In the genomic region with DNA sequence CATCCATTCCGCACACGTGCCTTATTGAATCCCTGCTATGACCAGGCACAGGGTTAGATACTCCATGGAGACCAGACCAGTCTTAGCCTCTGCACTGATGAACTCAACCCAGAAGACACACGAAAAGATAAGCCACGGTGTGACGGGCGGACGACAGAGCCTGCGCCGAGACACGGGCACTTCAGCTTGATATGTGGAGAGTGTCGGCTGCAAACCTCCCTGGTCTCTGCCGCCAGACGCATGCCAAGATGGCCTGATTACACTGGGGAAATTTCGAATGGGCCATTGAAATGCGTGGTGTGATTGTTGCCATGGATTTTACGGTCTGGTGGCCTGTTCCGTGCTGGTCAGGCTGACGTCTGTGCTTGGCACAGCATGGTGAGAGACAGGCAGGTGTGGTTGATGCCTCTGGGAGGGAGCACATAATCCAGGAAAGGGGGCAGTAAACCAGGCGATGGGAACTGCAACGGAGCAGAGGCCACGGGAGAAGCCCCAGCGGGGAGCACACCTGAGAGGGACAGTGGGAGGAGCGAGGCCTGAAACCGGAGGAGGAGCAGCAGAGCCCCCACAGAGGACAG, we compare ENCODE assay signal across 10 cellular contexts.
DNase-seq lines count a peak whose midpoint lies in the region; ATAC-seq, FAIRE-seq and TF ChIP-seq lines count a peak whose summit lies in the region.
"Had no signal": no experiment of that assay in that cellular context is flagged by ENCODE, and none has a peak within 500 bp of the region (broad histone marks: within the 10 kb centered on the region; RNA-seq: fewer than 3 reads in every experiment).

No MANE protein-coding gene starts in this region.

- H3K4me2 ChIP-seq in A549 (peak overlapping the region; percentile 82), fibroblast of lung (ENCODE audit: extremely low read depth, insufficient read depth, low read length) (no peak overlapping the region)

- no peaks in the 10 kb centered on the region for H3K36me3 Mint-ChIP-seq in activated T-helper 17 cell treated with anti-CD3 and anti-CD28 coated beads, Interleukin-2, amount 50 U/mL, for 72 hours (ENCODE audit: low read depth)
- no peaks in the 10 kb centered on the region for H3K36me3 Mint-ChIP-seq in effector memory CD8-positive, alpha-beta T cell (ENCODE audit: insufficient read depth)

- no peaks in the 10 kb centered on the region for H3K4me1 Mint-ChIP-seq in activated T-helper 17 cell treated with anti-CD3 and anti-CD28 coated beads, Interleukin-2, amount 50 U/mL, for 72 hours
- peaks cover 0 to 4% of the 10 kb centered on the region in 2 donors for H3K4me1 Mint-ChIP-seq in effector memory CD8-positive, alpha-beta T cell (ENCODE audit: low read depth in 2 of 2)

- POLR2A ChIA-PET in A549 (lab: Yijun Ruan, JAX): interaction anchor here (0.9 to 2.6 kb wide), 6 partner anchors 65 to 165 kb away, joined by 4 to 12 read pairs (median 5); no protein-coding TSS in a partner anchor
- POLR2A ChIA-PET in RWPE1 (lab: Yijun Ruan, JAX; ENCODE audit: low non-redundant PET): interaction anchor here (0.9 kb wide), 1 partner anchor 19 kb away, joined by 3 read pairs; no protein-coding TSS in a partner anchor
- POLR2A ChIA-PET in HEK293T (lab: Yijun Ruan, JAX): interaction anchor here (1.2 kb wide), 1 partner anchor 154 kb away, joined by 6 read pairs; no protein-coding TSS in a partner anchor

- TF ChIP-seq CTCF in A549 (IDR thresholded peaks at IDR 0.05): no peak
- no peak for TF ChIP-seq CTCF in RWPE1 (conservative IDR thresholded peaks at IDR 0.05; ENCODE audit: low read depth)
- TF ChIP-seq CTCF in fibroblast of lung (conservative IDR thresholded peaks at IDR 0.05 in 1 of 2, IDR thresholded peaks at IDR 0.05 in 1 of 2; ENCODE audit: low read depth in 1 of 2, low read length in 2 of 2): no peak
- TF ChIP-seq CTCF in prostate gland (IDR thresholded peaks at IDR 0.05): no peak

- ATAC-seq in A549 (no peak; a peak in 1 of 6 replicates), HG02981 (IDR thresholded peaks at IDR 0.05; ENCODE audit: unreplicated experiment) (no peak)
- ATAC-seq in activated T-helper 17 cell treated with anti-CD3 and anti-CD28 coated beads, Interleukin-2, amount 50 U/mL, for 72 hours (replicated peaks): no peak
- ATAC-seq in effector memory CD8-positive, alpha-beta T cell (replicated peaks): no peak

- no peak overlapping the region for H3K27ac Mint-ChIP-seq in activated T-helper 17 cell treated with anti-CD3 and anti-CD28 coated beads, Interleukin-2, amount 50 U/mL, for 72 hours
- no peak overlapping the region for H3K27ac Mint-ChIP-seq in effector memory CD8-positive, alpha-beta T cell

- FAIRE-seq in A549 (lab: Jason Lieb, UNC): no peak

- no peak overlapping the region for H3K4me3 Mint-ChIP-seq in activated T-helper 17 cell treated with anti-CD3 and anti-CD28 coated beads, Interleukin-2, amount 50 U/mL, for 72 hours
- H3K4me3 Mint-ChIP-seq in effector memory CD8-positive, alpha-beta T cell: no peak overlapping the region

- no peaks in the 10 kb centered on the region for H3K27me3 ChIP-seq in fibroblast of lung (ENCODE audit: control insufficient read depth, insufficient read depth, low read length)
- no peaks in the 10 kb centered on the region for H3K27me3 ChIP-seq in prostate gland (replicated peaks; ENCODE audit: insufficient read depth)

- CTCF ChIA-PET in A549 (lab: Yijun Ruan, JAX) (interaction anchor here (0.6 to 11.1 kb wide), 50 partner anchors 8 to 503 kb away, joined by 3 to 189 read pairs (median 6); a partner anchor contains a TSS), RWPE1 (lab: Yijun Ruan, JAX) (interaction anchor here (0.6 to 2.5 kb wide), 22 partner anchors 9 to 504 kb away, joined by 3 to 41 read pairs (median 5); a partner anchor contains a TSS), HEK293T (lab: Yijun Ruan, JAX) (interaction anchor here (0.7 to 3.5 kb wide), 8 partner anchors 22 to 331 kb away, joined by 3 to 35 read pairs (median 6); no protein-coding TSS in a partner anchor)

- H3K36me3 ChIP-seq in fibroblast of lung (ENCODE audit: control insufficient read depth, insufficient read depth, low read length) (no peaks in the 10 kb centered on the region), prostate gland (no peaks in the 10 kb centered on the region)
- H3K36me3 ChIP-seq: heart left ventricle had no signal

- H3K4me3 ChIP-seq in A549 (no peak overlapping the region), fibroblast of lung (replicated peaks in 1 of 4; ENCODE audit: control extremely low read depth in 1 of 4, insufficient read depth in 1 of 4, low read depth in 3 of 4, low read length in 4 of 4) (no peak overlapping the region), prostate gland (no peak overlapping the region)
- H3K4me3 ChIP-seq: heart left ventricle had no signal

- no peaks in the 10 kb centered on the region for H3K9me3 ChIP-seq in A549
- H3K9me3 ChIP-seq in fibroblast of lung (ENCODE audit: control insufficient read depth, insufficient read depth, low read depth, low read length): no peaks in the 10 kb centered on the region
- H3K9me3 ChIP-seq in prostate gland: no peaks in the 10 kb centered on the region
- H3K9me3 ChIP-seq: heart left ventricle had no signal

- WGBS in A549 (ENCODE audit: missing lambda C conversion rate): 92% methylated on average over 23 of the region's 24 CpGs
- WGBS in prostate gland: 86% methylated on average over 24 of the region's 24 CpGs

- H3K27ac ChIP-seq in A549: peak overlapping the region; percentile 72 to 85
- H3K27ac ChIP-seq in RWPE1: peak overlapping the region; percentile 100
- peak overlapping the region; percentile 15 for H3K27ac ChIP-seq in fibroblast of lung (ENCODE audit: insufficient read depth, low read length)
- peak overlapping the region; percentile 60 to 65 for H3K27ac ChIP-seq in prostate gland

- no peaks in the 10 kb centered on the region for H3K9me3 Mint-ChIP-seq in activated T-helper 17 cell treated with anti-CD3 and anti-CD28 coated beads, Interleukin-2, amount 50 U/mL, for 72 hours
- H3K9me3 Mint-ChIP-seq in effector memory CD8-positive, alpha-beta T cell: no peaks in the 10 kb centered on the region

- H4K20me1 ChIP-seq in fibroblast of lung (ENCODE audit: control insufficient read depth, extremely low read depth, insufficient read depth, low read length): no peaks in the 10 kb centered on the region

- intact Hi-C loops in prostate gland (cut with DNase I): loop anchor here (10.0 kb wide), 2 partner anchors 329 to 511 kb away; no protein-coding TSS in a partner anchor

- peaks cover 28% of the 10 kb centered on the region for H3K4me1 ChIP-seq in A549
- H3K4me1 ChIP-seq in fibroblast of lung (ENCODE audit: control insufficient read depth, extremely low read depth, insufficient read depth, low read length): peaks cover 21% of the 10 kb centered on the region
- H3K4me1 ChIP-seq in prostate gland (replicated peaks): peaks cover 7% of the 10 kb centered on the region

- peaks cover 42% of the 10 kb centered on the region for H3K27me3 Mint-ChIP-seq in activated T-helper 17 cell treated with anti-CD3 and anti-CD28 coated beads, Interleukin-2, amount 50 U/mL, for 72 hours
- peaks cover 32 to 73% of the 10 kb centered on the region in 2 donors for H3K27me3 Mint-ChIP-seq in effector memory CD8-positive, alpha-beta T cell

- no peaks in the 10 kb centered on the region for H3K79me2 ChIP-seq in fibroblast of lung (ENCODE audit: control insufficient read depth, insufficient read depth, low read length)

- no peak for TF ChIP-seq RAD21 in A549 (conservative IDR thresholded peaks at IDR 0.05 in 1 of 2, IDR thresholded peaks at IDR 0.05 in 1 of 2)

- DNase-seq in A549 (ENCODE audit: low read depth in 1 of 2, low spot score in 1 of 2) (no peak), RWPE1 (ENCODE audit: low spot score) (no peak), fibroblast of lung (ENCODE audit: low read depth in 2 of 2) (peak in 1 of 2 donors; percentile 13), prostate gland (ENCODE audit: low spot score) (no peak), HEK293T (ENCODE audit: extremely low spot score) (no peak)
- no peak for DNase-seq in effector memory CD8-positive, alpha-beta T cell
- DNase-seq: KG1 had no signal

- TF ChIP-seq POLR2A in A549 (IDR thresholded peaks at IDR 0.05; ENCODE audit: low read length) (no peak), prostate gland (IDR thresholded peaks at IDR 0.05) (no peak)

- H2AFZ ChIP-seq in fibroblast of lung (ENCODE audit: low read length): no peak overlapping the region

- no peak for TF ChIP-seq EP300 in A549 (IDR thresholded peaks at IDR 0.05)

- no peak overlapping the region for H3K9ac ChIP-seq in fibroblast of lung (ENCODE audit: insufficient read depth, low read length)

TF ChIP-seq in A549, 52 proteins besides CTCF, POLR2A, EP300 and RAD21:
- TF ChIP-seq SREBF2 (IDR thresholded peaks at IDR 0.05): no peak
- no peak for TF ChIP-seq HEYL (CRISPR knock-in tag; IDR thresholded peaks at IDR 0.05)

TF ChIP-seq in HEK293T, 16 proteins besides CTCF, POLR2A, EP300 and RAD21:
- TF ChIP-seq SP1 (IDR thresholded peaks at IDR 0.05) (no peak), BHLHE40 (IDR thresholded peaks at IDR 0.05; ENCODE audit: borderline replicate concordance) (no peak), FOXK2 (IDR thresholded peaks at IDR 0.05) (no peak), CTBP1 (IDR thresholded peaks at IDR 0.05; ENCODE audit: borderline replicate concordance) (no peak)
TF ChIP-seq in HEK293T: peak in this region for 0.

Comparison
In these comparisons a context has a peak if more than half of its experiments do, and no peak if none do; other contexts are left out.
1. H3K27ac ChIP-seq: peak in every context shown above with its lines; median percentile 100 in RWPE1; 78 in A549; 62 in prostate gland; 15 in fibroblast of lung.